8 cellular contexts compared by ENCODE assay signal in the genomic region with DNA sequence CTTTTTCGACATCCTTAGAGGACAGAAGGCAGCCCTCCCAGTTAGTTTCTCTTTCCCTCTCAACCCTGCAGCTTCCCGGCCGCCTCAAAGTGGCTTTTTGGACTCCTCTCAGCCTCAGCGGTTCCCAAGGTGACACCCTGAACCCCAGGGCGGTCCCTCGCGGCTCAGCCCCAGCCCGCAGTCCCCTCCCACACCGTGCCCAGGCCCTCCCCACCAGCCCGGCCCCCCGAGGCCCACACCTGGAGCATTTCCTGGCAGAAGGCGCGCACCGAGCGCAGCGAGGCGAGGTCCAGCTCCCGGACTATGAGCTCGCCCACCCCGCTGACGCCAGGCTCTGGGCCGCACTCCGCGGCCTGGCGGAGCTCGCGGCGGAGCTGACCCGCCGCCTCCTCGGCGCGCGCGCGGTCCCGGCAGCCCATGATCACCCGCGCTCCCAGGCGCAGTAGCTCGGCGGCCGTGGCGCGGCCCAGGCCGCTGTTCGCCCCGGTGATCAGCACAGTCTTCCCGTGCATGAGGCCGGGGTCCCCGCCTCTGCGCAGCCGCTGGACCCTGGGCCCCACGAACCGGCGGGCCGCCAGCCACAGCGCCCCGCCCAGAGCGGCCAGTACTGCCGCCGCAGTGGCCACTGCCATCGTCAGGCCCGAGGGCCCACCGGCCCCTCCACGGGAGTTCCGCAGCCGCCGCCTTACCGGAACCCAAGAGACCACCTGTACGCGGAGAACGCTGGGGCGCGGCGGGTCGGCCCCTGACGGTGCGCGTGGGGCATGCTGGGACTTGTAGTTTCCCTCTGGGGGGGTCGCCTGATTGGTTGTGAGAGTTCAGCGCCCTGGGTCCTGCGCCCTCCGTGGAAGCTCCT. TPM values are rescaled to one million over a fixed set of nuclear protein-coding genes. Genes with fewer than 3 reads are reported as not detected.
A peak's percentile ranks its signal among the peaks of the same experiment; 100 is the strongest.
DNase-seq lines count a peak whose midpoint lies in the region; ATAC-seq, FAIRE-seq and TF ChIP-seq lines count a peak whose summit lies in the region.

A gene with protein sequence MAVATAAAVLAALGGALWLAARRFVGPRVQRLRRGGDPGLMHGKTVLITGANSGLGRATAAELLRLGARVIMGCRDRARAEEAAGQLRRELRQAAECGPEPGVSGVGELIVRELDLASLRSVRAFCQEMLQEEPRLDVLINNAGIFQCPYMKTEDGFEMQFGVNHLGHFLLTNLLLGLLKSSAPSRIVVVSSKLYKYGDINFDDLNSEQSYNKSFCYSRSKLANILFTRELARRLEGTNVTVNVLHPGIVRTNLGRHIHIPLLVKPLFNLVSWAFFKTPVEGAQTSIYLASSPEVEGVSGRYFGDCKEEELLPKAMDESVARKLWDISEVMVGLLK (minus strand): TSS at position 713 of the 856 bp plus-strand sequence. CDS start 81 bp downstream, at position 632.

- H2AK5ac ChIP-seq in trophoblast cell (ENCODE audit: low read length): peak within 1 kb of the TSS; percentile 31

- H3K27me3 ChIP-seq in trophoblast cell (ENCODE audit: insufficient read depth, low read length) (no peaks in the 10 kb centered on the region), transverse colon (no peaks in the 10 kb centered on the region)

- POLR2A ChIA-PET in T-cell (lab: Charles Lee): interaction anchor here (0.6 to 1.1 kb wide), 8 partner anchors 7 to 1887 kb away, joined by 3 to 8 read pairs (median 4); a partner anchor contains a TSS

- H3K36me3 Mint-ChIP-seq in T-cell: peaks cover 32% of the 10 kb centered on the region

- in situ Hi-C loops in transverse colon (cut with MboI; ENCODE audit: low pct_ligation_motif_present in 1 of 4, low pct_unique_long_range_greater_than_20kb in 1 of 4, low sequenced_read_pairs in 3 of 4): no loop called here

- no peaks in the 10 kb centered on the region for H3K27me3 Mint-ChIP-seq in T-cell

- ATAC-seq in HG02840 (IDR thresholded peaks at IDR 0.05; ENCODE audit: low FRiP score, unreplicated experiment) (peak; percentile 97), T-cell (replicated peaks in 1 of 4) (peak; percentile 90 to 93 (median 92))

- no peak for TF ChIP-seq EP300 in transverse colon (IDR thresholded peaks at IDR 0.05; ENCODE audit: low read depth)

- H3K9me3 Mint-ChIP-seq in T-cell: peaks cover 2 to 6% (median 3%) of the 10 kb centered on the region in 3 donors

- H3K79me1 ChIP-seq in trophoblast cell (ENCODE audit: low read length): peaks cover 7% of the 10 kb centered on the region

- H3K14ac ChIP-seq in trophoblast cell (ENCODE audit: low read length): peak within 1 kb of the TSS; percentile 98

- H3K4ac ChIP-seq in trophoblast cell (ENCODE audit: low read depth, low read length): peak within 1 kb of the TSS; percentile 87

- peaks cover 0 to 4% of the 10 kb centered on the region in 2 experiments for H3K36me3 ChIP-seq in trophoblast cell (ENCODE audit: control insufficient read depth in 1 of 2, insufficient read depth in 2 of 2, low read length in 2 of 2)
- peaks cover 0 to 8% (median 3%) of the 10 kb centered on the region in 4 donors for H3K36me3 ChIP-seq in transverse colon

- H3K79me2 ChIP-seq in trophoblast cell (ENCODE audit: control insufficient read depth, insufficient read depth, low read length, poor library complexity): peaks cover 4% of the 10 kb centered on the region

- peak within 1 kb of the TSS; percentile 100 for H2AFZ ChIP-seq in trophoblast cell (ENCODE audit: insufficient read depth, low read length, poor library complexity)

- TF ChIP-seq POLR2A in GM12891 (IDR thresholded peaks at IDR 0.05; ENCODE audit: low read depth, low read length): peak; percentile 37; the same call in 1 of the 2 replicates
- peak; percentile 78 for TF ChIP-seq POLR2A in transverse colon (IDR thresholded peaks at IDR 0.05)

- H4K8ac ChIP-seq in trophoblast cell (ENCODE audit: low read depth, low read length): peak within 1 kb of the TSS; percentile 100

- H3K27ac ChIP-seq in adipose tissue (ENCODE audit: low read depth, low read length): peak within 1 kb of the TSS; percentile 71
- peak within 1 kb of the TSS; percentile 93 for H3K27ac ChIP-seq in trophoblast cell (ENCODE audit: low read depth, low read length)
- peak within 1 kb of the TSS; percentile 99 for H3K27ac ChIP-seq in transverse colon

- H3K4me2 ChIP-seq in trophoblast cell (ENCODE audit: low read length): peak within 1 kb of the TSS; percentile 87

- H2BK5ac ChIP-seq in trophoblast cell (ENCODE audit: low read depth, low read length, poor library complexity): peak within 1 kb of the TSS; percentile 79

- peak; percentile 95 for FAIRE-seq in GM12891 (lab: Jason Lieb, UNC)

- peak within 1 kb of the TSS; percentile 91 for H2BK120ac ChIP-seq in trophoblast cell (ENCODE audit: insufficient read depth, low read length, poor library complexity)

- 0 to 1% (median 1%) methylated on average over 72 to 84 of the region's 84 CpGs for WGBS in adipose tissue, 3 donors
- no CpG with 5 or more reads among the region's 84 CpGs for WGBS in trophoblast cell (ENCODE audit: extremely low coverage, insufficient coverage, insufficient read length)
- WGBS in transverse colon (ENCODE audit: low coverage in 1 of 2), 2 donors: 0% methylated on average over 1 to 20 of the region's 84 CpGs

- CTCF ChIA-PET in T-cell (lab: Charles Lee): interaction anchor here (0.6 to 1.4 kb wide), 4 partner anchors 14 to 1491 kb away, joined by 3 to 5 read pairs (median 4); a partner anchor contains a TSS

- peak within 1 kb of the TSS; percentile 91 for H3K4me3 Mint-ChIP-seq in T-cell

- H4K91ac ChIP-seq in trophoblast cell (ENCODE audit: low read depth, low read length): peak within 1 kb of the TSS; percentile 97

- intact Hi-C loops in cardiac septum (cut with DNase I): loop anchor here (2.0 kb wide), 2 partner anchors 35 to 41 kb away; no protein-coding TSS in a partner anchor
- intact Hi-C loops in transverse colon (cut with DNase I; ENCODE audit: low total_unique reads): no loop called here

- peak within 1 kb of the TSS; percentile 97 for H3K9ac ChIP-seq in trophoblast cell (ENCODE audit: low read length)

- TF ChIP-seq CTCF in transverse colon (IDR thresholded peaks at IDR 0.05): peak in 1 of 5 experiments; percentile 22

- peaks cover 49 to 55% (median 53%) of the 10 kb centered on the region in 3 donors for H3K4me1 Mint-ChIP-seq in T-cell

- H3K18ac ChIP-seq in trophoblast cell (ENCODE audit: low read length): peak within 1 kb of the TSS; percentile 96

- DNase-seq in GM12891 (ENCODE audit: insufficient read length, low spot score) (peak; percentile 63), NCI-H1436 treated with DMSO at 0.1 percent for 48 hours (lab: John Stamatoyannopoulos, UW) (peak; percentile 71), T-cell (peak; percentile 84 to 94 (median 91)), cardiac septum (ENCODE audit: low spot score) (peak; percentile 95), trophoblast cell (peak; percentile 79 to 84), transverse colon (peak; percentile 96)

- no peak within 1 kb of the TSS for H2BK12ac ChIP-seq in trophoblast cell (ENCODE audit: low read length)

- peak within 1 kb of the TSS; percentile 93 to 97 for H3K27ac Mint-ChIP-seq in T-cell

- peak within 1 kb of the TSS; percentile 96 for H4K12ac ChIP-seq in trophoblast cell (ENCODE audit: low read depth, low read length)

- H3K23ac ChIP-seq in trophoblast cell (ENCODE audit: low read length): no peak within 1 kb of the TSS

- no peaks in the 10 kb centered on the region for H3K9me3 ChIP-seq in trophoblast cell (ENCODE audit: insufficient read depth, low read depth, low read length)
- peaks cover 0 to 8% of the 10 kb centered on the region in 2 donors for H3K9me3 ChIP-seq in transverse colon

- H3K4me3 ChIP-seq in trophoblast cell (ENCODE audit: low read depth, low read length) (peak within 1 kb of the TSS; percentile 92), transverse colon (peak within 1 kb of the TSS; percentile 83 to 98 (median 96))

- H3K4me1 ChIP-seq in trophoblast cell (ENCODE audit: control insufficient read depth in 1 of 2, insufficient read depth in 2 of 2, low read length in 2 of 2) (peaks cover 0 to 6% of the 10 kb centered on the region in 2 experiments), transverse colon (peaks cover 0 to 29% (median 13%) of the 10 kb centered on the region in 4 donors)

TF ChIP-seq in GM12891, 5 proteins besides CTCF, POLR2A, EP300 and RAD21:
- TF ChIP-seq POU2F2 (IDR thresholded peaks at IDR 0.05; ENCODE audit: low read depth, low read length) (0 out of 2 replicates have a peak, but pooled peaks have one; percentile 9), PAX5 (IDR thresholded peaks at IDR 0.05; ENCODE audit: insufficient read depth, low read length, severe bottlenecking) (peak; percentile 4), POLR2AphosphoS5 (IDR thresholded peaks at IDR 0.05; ENCODE audit: low read depth, low read length) (peak; percentile 49; the same call in 1 of the 2 replicates), SPI1 (IDR thresholded peaks at IDR 0.05; ENCODE audit: low read depth, low read length) (0 out of 2 replicates have a peak, but pooled peaks have one; percentile 20), TAF1 (IDR thresholded peaks at IDR 0.05; ENCODE audit: low read depth, low read length) (peak; percentile 11; the same call in 1 of the 2 replicates)

RNA-seq across cellular contexts. Expression of the gene that starts here (rescaled TPM):
- polyA plus RNA-seq in GM12891 (2012; ENCODE audit: low read depth, missing spikeins): 13.3 TPM
- total RNA-seq in T-cell (10 to 100 TPM in 4 of 5 donors, 1 to 10 TPM in 1; 9.7 to 21.5 (median 18.8) TPM), cardiac septum (35.4 TPM), transverse colon (100 to 1,000 TPM in 1 of 4 donors, 10 to 100 TPM in 3; 26.4 to 138 (median 32.5) TPM)
- 10 to 100 TPM; 14.6 to 18.0 (median 15.9) TPM for polyA plus RNA-seq in adipose tissue
- polyA plus RNA-seq in trophoblast cell (2013): 15.9 and 16.2 TPM in 2 replicates

Comparison
In these comparisons a context has a peak if more than half of its experiments do, and no peak if none do; other contexts are left out.
1. Peak in every context shown above with its lines: DNase-seq, ATAC-seq, H3K4me3 ChIP-seq and H3K27ac ChIP-seq.